In the genomic region with DNA sequence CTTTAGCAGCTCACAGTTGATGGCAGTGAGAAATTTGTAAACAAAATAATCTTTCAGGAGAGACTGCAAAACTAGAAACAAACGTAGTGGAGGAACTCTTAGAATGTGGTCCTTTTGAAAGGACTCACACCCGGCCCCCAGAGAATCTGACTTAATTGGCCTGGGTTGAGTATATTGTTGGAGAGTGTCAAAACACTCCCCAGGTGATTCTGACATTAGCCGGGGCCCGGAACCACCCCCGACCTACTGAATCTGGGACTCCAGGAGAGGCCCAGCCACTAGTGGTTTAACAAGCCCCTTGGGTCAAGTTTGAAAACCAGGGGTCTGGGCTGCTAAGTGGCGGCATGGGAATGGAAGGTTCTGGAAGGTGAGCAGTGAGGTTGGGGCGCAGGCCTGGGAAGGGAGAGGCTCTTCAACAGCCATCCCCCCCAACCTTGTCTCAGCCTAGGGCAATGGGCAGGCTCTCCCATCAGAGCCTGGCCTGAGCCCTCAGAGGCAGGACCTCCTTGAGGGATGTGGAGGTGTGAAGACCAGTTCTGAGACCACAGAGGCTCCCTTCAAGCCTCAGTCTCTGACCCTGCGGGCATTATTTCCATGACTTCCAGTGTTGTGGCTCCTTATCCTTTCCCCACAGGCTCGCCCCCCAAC, we compare ENCODE assay signal across 10 cellular contexts. TPM values are rescaled to one million over a fixed set of nuclear protein-coding genes. Genes with fewer than 3 reads are reported as not detected.
A peak's percentile ranks its signal among the peaks of the same experiment; 100 is the strongest.
DNase-seq lines count a peak whose midpoint lies in the region; ATAC-seq lines count a peak whose summit lies in the region.
"Had no signal": no experiment of that assay in that cellular context is flagged by ENCODE, and none has a peak within 500 bp of the region (broad histone marks: within the 10 kb centered on the region; RNA-seq: fewer than 3 reads in every experiment).

No MANE protein-coding gene starts in this region.

- H3K9ac ChIP-seq in iPS-15b (ENCODE audit: low read depth, low read length), result no peak overlapping the region

- no peaks in the 10 kb centered on the region for H3K9me3 ChIP-seq in T-helper 17 cell (ENCODE audit: control insufficient read depth, low read length, poor library complexity, severe bottlenecking)
- H3K9me3 ChIP-seq in iPS-15b (ENCODE audit: control insufficient read depth, insufficient read depth, low read length), result no peaks in the 10 kb centered on the region

- DNase-seq in activated CD4-positive, alpha-beta T cell treated with anti-CD3 and anti-CD28 coated beads, Interleukin-2, amount 10 ng/mL, durations not matched to agents 24 days and 14 days, result peak; percentile 66
- DNase-seq in activated CD4-positive, alpha-beta T cell treated with anti-CD3 and anti-CD28 coated beads for 4 hours, result no peak
- no peak for DNase-seq in T-helper 17 cell
- no peak for DNase-seq in stimulated activated effector memory CD8-positive, alpha-beta T cell treated with anti-CD3 and anti-CD28 coated beads, Interleukin-12 subunit alpha, Interleukin-12 subunit beta, amount 100 ng/mL, for 72 hours (ENCODE audit: low spot score in 2 of 2)
- DNase-seq: activated CD4-positive, alpha-beta T cell treated with anti-CD3 and anti-CD28 coated beads, Interleukin-2, amount 50 U/mL, for 1 hour; NCI-H187 treated with DMSO at 0.1 percent for 48 hours had no signal

- H3K4me1 Mint-ChIP-seq in activated CD4-positive, alpha-beta T cell treated with anti-CD3 and anti-CD28 coated beads, Interleukin-2, amount 10 ng/mL, durations not matched to agents 24 days and 14 days, result peaks cover 30% of the 10 kb centered on the region
- peaks cover 28% of the 10 kb centered on the region for H3K4me1 Mint-ChIP-seq in T-helper 17 cell
- peaks cover 43% of the 10 kb centered on the region for H3K4me1 Mint-ChIP-seq in stimulated activated effector memory CD8-positive, alpha-beta T cell treated with anti-CD3 and anti-CD28 coated beads, Interleukin-12 subunit alpha, Interleukin-12 subunit beta, amount 100 ng/mL, for 72 hours

- peak overlapping the region; percentile 84 for H3K27ac Mint-ChIP-seq in activated CD4-positive, alpha-beta T cell treated with anti-CD3 and anti-CD28 coated beads, Interleukin-2, amount 10 ng/mL, durations not matched to agents 24 days and 14 days
- peak overlapping the region; percentile 100 for H3K27ac Mint-ChIP-seq in T-helper 17 cell
- H3K27ac Mint-ChIP-seq in stimulated activated effector memory CD8-positive, alpha-beta T cell treated with anti-CD3 and anti-CD28 coated beads, Interleukin-12 subunit alpha, Interleukin-12 subunit beta, amount 100 ng/mL, for 72 hours, result peak overlapping the region; percentile 98

- H3K27me3 ChIP-seq in iPS-15b (ENCODE audit: control insufficient read depth, insufficient read depth, low read length), result peaks cover 11% of the 10 kb centered on the region

- ATAC-seq in T-helper 17 cell, result no peak
- ATAC-seq in stimulated activated effector memory CD8-positive, alpha-beta T cell treated with anti-CD3 and anti-CD28 coated beads, Interleukin-12 subunit alpha, Interleukin-12 subunit beta, amount 100 ng/mL, for 72 hours, result no peak
- ATAC-seq in HG03521 (IDR thresholded peaks at IDR 0.05; ENCODE audit: unreplicated experiment), result no peak
- no peak for ATAC-seq in GM19463 (IDR thresholded peaks at IDR 0.05; ENCODE audit: unreplicated experiment)
- ATAC-seq in GM19324 (IDR thresholded peaks at IDR 0.05; ENCODE audit: low FRiP score, unreplicated experiment), result no peak

- peak overlapping the region; percentile 36 for H3K4me3 Mint-ChIP-seq in activated CD4-positive, alpha-beta T cell treated with anti-CD3 and anti-CD28 coated beads, Interleukin-2, amount 10 ng/mL, durations not matched to agents 24 days and 14 days
- peak overlapping the region; percentile 91 for H3K4me3 Mint-ChIP-seq in T-helper 17 cell
- peak overlapping the region; percentile 94 for H3K4me3 Mint-ChIP-seq in stimulated activated effector memory CD8-positive, alpha-beta T cell treated with anti-CD3 and anti-CD28 coated beads, Interleukin-12 subunit alpha, Interleukin-12 subunit beta, amount 100 ng/mL, for 72 hours

- peak overlapping the region; percentile 70 for H3K4me3 ChIP-seq in iPS-15b (ENCODE audit: low read depth, low read length)

- no peaks in the 10 kb centered on the region for H3K9me3 Mint-ChIP-seq in activated CD4-positive, alpha-beta T cell treated with anti-CD3 and anti-CD28 coated beads, Interleukin-2, amount 10 ng/mL, durations not matched to agents 24 days and 14 days
- H3K9me3 Mint-ChIP-seq in stimulated activated effector memory CD8-positive, alpha-beta T cell treated with anti-CD3 and anti-CD28 coated beads, Interleukin-12 subunit alpha, Interleukin-12 subunit beta, amount 100 ng/mL, for 72 hours, result no peaks in the 10 kb centered on the region

- intact Hi-C loops in activated CD4-positive, alpha-beta T cell treated with anti-CD3 and anti-CD28 coated beads, Interleukin-2, amount 10 ng/mL, durations not matched to agents 24 days and 14 days (cut with micrococcal nuclease), result loop anchor here (10.0 kb wide), 2 partner anchors 338 to 712 kb away; a partner anchor contains a TSS

- H3K36me3 ChIP-seq in iPS-15b (ENCODE audit: control insufficient read depth, insufficient read depth, low read length), result no peaks in the 10 kb centered on the region

- H3K27me3 Mint-ChIP-seq in activated CD4-positive, alpha-beta T cell treated with anti-CD3 and anti-CD28 coated beads, Interleukin-2, amount 10 ng/mL, durations not matched to agents 24 days and 14 days, result no peaks in the 10 kb centered on the region
- H3K27me3 Mint-ChIP-seq in T-helper 17 cell, result no peaks in the 10 kb centered on the region

- peaks cover 7% of the 10 kb centered on the region for H3K36me3 Mint-ChIP-seq in activated CD4-positive, alpha-beta T cell treated with anti-CD3 and anti-CD28 coated beads, Interleukin-2, amount 10 ng/mL, durations not matched to agents 24 days and 14 days (ENCODE audit: low read depth)
- H3K36me3 Mint-ChIP-seq in T-helper 17 cell (ENCODE audit: low read depth), result peaks cover 6% of the 10 kb centered on the region
- H3K36me3 Mint-ChIP-seq in stimulated activated effector memory CD8-positive, alpha-beta T cell treated with anti-CD3 and anti-CD28 coated beads, Interleukin-12 subunit alpha, Interleukin-12 subunit beta, amount 100 ng/mL, for 72 hours, result peaks cover 11% of the 10 kb centered on the region

- peaks cover 2% of the 10 kb centered on the region for H3K4me1 ChIP-seq in iPS-15b (ENCODE audit: control insufficient read depth, insufficient read depth, low read length)

RNA-seq across cellular contexts. Expression of a gene that starts 1.1 kb away (rescaled TPM):
- 29.6 and 33.5 TPM in 2 replicates for total RNA-seq in activated CD4-positive, alpha-beta T cell treated with anti-CD3 and anti-CD28 coated beads, Interleukin-2, amount 10 ng/mL, durations not matched to agents 24 days and 14 days
- 10 to 100 TPM; 68.8 to 71.2 TPM for total RNA-seq in T-helper 17 cell

Comparison
In these comparisons a context has a peak if more than half of its experiments do, and no peak if none do; other contexts are left out.
1. H3K4me3 Mint-ChIP-seq: peak in every context shown above with its lines; median percentile 94 in stimulated activated effector memory CD8-positive, alpha-beta T cell treated with anti-CD3 and anti-CD28 coated beads, Interleukin-12 subunit alpha, Interleukin-12 subunit beta, amount 100 ng/mL, for 72 hours; 91 in T-helper 17 cell; 36 in activated CD4-positive, alpha-beta T cell treated with anti-CD3 and anti-CD28 coated beads, Interleukin-2, amount 10 ng/mL, durations not matched to agents 24 days and 14 days.